In the genomic region with DNA sequence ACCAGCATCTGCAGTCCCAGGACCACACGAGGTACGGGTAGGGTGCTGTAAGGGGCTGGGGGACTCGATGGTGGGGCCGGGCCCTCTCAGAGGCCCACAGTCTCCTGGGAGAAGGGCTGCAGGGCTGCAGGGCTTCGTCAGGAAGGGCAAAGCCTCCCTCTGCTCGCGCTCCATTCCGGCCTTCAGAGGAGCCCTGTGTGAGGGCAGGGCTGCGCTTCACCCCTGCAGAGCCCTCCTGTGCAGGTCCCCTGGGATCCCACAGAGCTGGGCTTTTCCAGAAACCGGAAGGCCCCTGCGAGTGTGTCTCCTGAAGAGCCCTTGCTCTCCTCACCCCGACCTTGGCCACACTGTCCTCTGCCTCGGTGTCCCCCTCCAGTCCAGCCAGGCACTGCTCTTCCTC, we compare ENCODE assay signal across 32 cellular contexts. TPM values are rescaled to one million over a fixed set of nuclear protein-coding genes. Genes with fewer than 3 reads are reported as not detected.
"Had no signal": no experiment of that assay in that cellular context is flagged by ENCODE, and none has a peak within 500 bp of the region (broad histone marks: within the 10 kb centered on the region; RNA-seq: fewer than 3 reads in every experiment).

No MANE protein-coding gene starts in this region.

- H3K27me3 ChIP-seq: brain microvascular endothelial cell, dorsolateral prefrontal cortex, esophagus muscularis mucosa, gastrocnemius medialis had no signal

- H3K4me3 ChIP-seq: coronary artery, dorsolateral prefrontal cortex, esophagus muscularis mucosa, gastrocnemius medialis had no signal

- H3K9me3 Mint-ChIP-seq: activated CD4-positive, alpha-beta T cell treated with anti-CD3 and anti-CD28 coated beads, Interleukin-2, amount 10 ng/mL, durations not matched to agents 7 days and 5 days; activated CD8-positive, alpha-beta T cell treated with anti-CD3 and anti-CD28 coated beads for 36 hours; activated T-cell treated with anti-CD3 and anti-CD28 coated beads, Interleukin-2, amount 50 U/mL, for 4 hours; activated T-helper 17 cell treated with anti-CD3 and anti-CD28 coated beads, Interleukin-2, amount 50 U/mL, for 72 hours; central memory CD8-positive, alpha-beta T cell; dendritic cell treated with granulocyte-macrophage colony-stimulating factor and Interleukin-4, amounts not matched to agents 40 ng/mL and 50 ng/mL, for 4 days; T-helper 2 cell treated with Interferon-gamma antibody and Interleukin-4, amounts not matched to agents 5 μg/mL and 100 μg/mL, for 36 hours had no signal

- H3K27ac ChIP-seq: brain microvascular endothelial cell, coronary artery, dorsolateral prefrontal cortex, esophagus muscularis mucosa, foreskin keratinocyte, gastrocnemius medialis had no signal

- H3K4me3 Mint-ChIP-seq: activated CD4-positive, alpha-beta T cell treated with anti-CD3 and anti-CD28 coated beads, Interleukin-2, amount 10 ng/mL, durations not matched to agents 7 days and 5 days; activated CD8-positive, alpha-beta T cell treated with anti-CD3 and anti-CD28 coated beads for 36 hours; activated naive CD8-positive, alpha-beta T cell; activated T-cell treated with anti-CD3 and anti-CD28 coated beads, Interleukin-2, amount 50 U/mL, for 4 hours; activated T-helper 17 cell treated with anti-CD3 and anti-CD28 coated beads, Interleukin-2, amount 50 U/mL, for 72 hours; central memory CD8-positive, alpha-beta T cell; dendritic cell treated with granulocyte-macrophage colony-stimulating factor and Interleukin-4, amounts not matched to agents 40 ng/mL and 50 ng/mL, for 4 days; T-helper 2 cell treated with Interferon-gamma antibody and Interleukin-4, amounts not matched to agents 5 μg/mL and 100 μg/mL, for 36 hours had no signal

- H3K27me3 Mint-ChIP-seq: activated CD4-positive, alpha-beta T cell treated with anti-CD3 and anti-CD28 coated beads, Interleukin-2, amount 10 ng/mL, durations not matched to agents 7 days and 5 days; activated CD8-positive, alpha-beta T cell treated with anti-CD3 and anti-CD28 coated beads for 36 hours; activated naive CD8-positive, alpha-beta T cell; activated T-helper 17 cell treated with anti-CD3 and anti-CD28 coated beads, Interleukin-2, amount 50 U/mL, for 72 hours; central memory CD8-positive, alpha-beta T cell had no signal

- H3K36me3 ChIP-seq: brain microvascular endothelial cell, esophagus muscularis mucosa, gastrocnemius medialis had no signal

- H3K27ac Mint-ChIP-seq: activated CD4-positive, alpha-beta T cell treated with anti-CD3 and anti-CD28 coated beads, Interleukin-2, amount 10 ng/mL, durations not matched to agents 7 days and 5 days; activated CD8-positive, alpha-beta T cell treated with anti-CD3 and anti-CD28 coated beads for 36 hours; activated naive CD8-positive, alpha-beta T cell; activated T-helper 17 cell treated with anti-CD3 and anti-CD28 coated beads, Interleukin-2, amount 50 U/mL, for 72 hours; dendritic cell treated with granulocyte-macrophage colony-stimulating factor and Interleukin-4, amounts not matched to agents 40 ng/mL and 50 ng/mL, for 4 days; T-helper 17 cell; T-helper 2 cell treated with Interferon-gamma antibody and Interleukin-4, amounts not matched to agents 5 μg/mL and 100 μg/mL, for 36 hours had no signal

- H3K4me1 Mint-ChIP-seq: activated CD4-positive, alpha-beta T cell treated with anti-CD3 and anti-CD28 coated beads, Interleukin-2, amount 10 ng/mL, durations not matched to agents 7 days and 5 days; activated T-helper 17 cell treated with anti-CD3 and anti-CD28 coated beads, Interleukin-2, amount 50 U/mL, for 72 hours; T-helper 17 cell had no signal

- DNase-seq: activated CD4-positive, alpha-beta T cell treated with anti-CD3 and anti-CD28 coated beads for 1 hour; activated CD4-positive, alpha-beta T cell treated with anti-CD3 and anti-CD28 coated beads for 4 hours; activated CD4-positive, alpha-beta T cell treated with anti-CD3 and anti-CD28 coated beads, Interleukin-2, amount 10 ng/mL, durations not matched to agents 7 days and 5 days; activated CD4-positive, alpha-beta T cell treated with anti-CD3 and anti-CD28 coated beads, Interleukin-2, amount 50 U/mL, for 48 hours; activated CD4-positive, CD25-positive, alpha-beta regulatory T cell; activated CD8-positive, alpha-beta memory T cell treated with anti-CD3 and anti-CD28 coated beads for 24 hours; activated CD8-positive, alpha-beta T cell treated with anti-CD3 and anti-CD28 coated beads for 36 hours; activated effector memory CD4-positive, alpha-beta T cell treated with Interleukin-2 at 50 U/mL for 16 hours; activated gamma-delta T cell treated with Interleukin-2 at 50 U/mL for 16 hours; activated naive CD4-positive, alpha-beta T cell treated with anti-CD3 and anti-CD28 coated beads, Interleukin-2, amount 50 U/mL, for 16 hours; activated naive CD4-positive, alpha-beta T cell treated with Interleukin-2 at 50 U/mL for 16 hours; activated T-cell treated with anti-CD3 and anti-CD28 coated beads, Interleukin-2, amount 50 U/mL, for 4 hours; amniotic stem cell; anterior cingulate cortex; brain microvascular endothelial cell; dorsolateral prefrontal cortex; effector memory CD4-positive, alpha-beta T cell; erythroblast; gastrocnemius medialis; glutamatergic neuron; T-helper 1 cell; T-helper 17 cell; T1000 had no signal

- H3K4me1 ChIP-seq: esophagus muscularis mucosa, foreskin keratinocyte, gastrocnemius medialis had no signal

- H3K36me3 Mint-ChIP-seq: activated naive CD8-positive, alpha-beta T cell had no signal

- H3K9me3 ChIP-seq: esophagus muscularis mucosa, gastrocnemius medialis had no signal

- ATAC-seq: activated CD8-positive, alpha-beta T cell treated with anti-CD3 and anti-CD28 coated beads for 36 hours; activated T-cell treated with anti-CD3 and anti-CD28 coated beads, Interleukin-2, amount 50 U/mL, for 4 hours; activated T-helper 17 cell treated with anti-CD3 and anti-CD28 coated beads, Interleukin-2, amount 50 U/mL, for 72 hours; foreskin keratinocyte; gastrocnemius medialis; T-helper 17 cell had no signal

RNA-seq across cellular contexts. Expression of a gene that starts 27.2 kb away (rescaled TPM):
- total RNA-seq: activated CD4-positive, alpha-beta T cell treated with anti-CD3 and anti-CD28 coated beads, Interleukin-2, amount 10 ng/mL, durations not matched to agents 7 days and 5 days; activated T-helper 17 cell treated with anti-CD3 and anti-CD28 coated beads, Interleukin-2, amount 50 U/mL, for 72 hours; bronchial epithelial cell had no signal
